In genomic region chr11:1390603-1391164, GRCh38 we compare ENCODE assay signal across 9 cellular contexts. TPM values are rescaled to one million over a fixed set of nuclear protein-coding genes. Genes with fewer than 3 reads are reported as not detected.
A peak's percentile ranks its signal among the peaks of the same experiment; 100 is the strongest.
DNase-seq lines count a peak whose midpoint lies in the region; ATAC-seq, FAIRE-seq and TF ChIP-seq lines count a peak whose summit lies in the region.
"Had no signal": no experiment of that assay in that cellular context is flagged by ENCODE, and none has a peak within 500 bp of the region (broad histone marks: within the 10 kb centered on the region; RNA-seq: fewer than 3 reads in every experiment).

No MANE protein-coding gene starts in this region.

- no peaks in the 10 kb centered on the region for H3K9me3 Mint-ChIP-seq in activated CD4-positive, alpha-beta T cell treated with anti-CD3 and anti-CD28 coated beads, Interleukin-2, amount 10 ng/mL, durations not matched to agents 24 days and 14 days
- no peaks in the 10 kb centered on the region for H3K9me3 Mint-ChIP-seq in astrocyte (ENCODE audit: unreplicated experiment)

- FAIRE-seq in astrocyte (lab: Jason Lieb, UNC), result no peak

- no peak overlapping the region for H3K27ac Mint-ChIP-seq in activated CD4-positive, alpha-beta T cell treated with anti-CD3 and anti-CD28 coated beads, Interleukin-2, amount 10 ng/mL, durations not matched to agents 24 days and 14 days
- no peak overlapping the region for H3K27ac Mint-ChIP-seq in astrocyte (ENCODE audit: unreplicated experiment)

- no peaks in the 10 kb centered on the region for H3K36me3 Mint-ChIP-seq in activated CD4-positive, alpha-beta T cell treated with anti-CD3 and anti-CD28 coated beads, Interleukin-2, amount 10 ng/mL, durations not matched to agents 24 days and 14 days (ENCODE audit: low read depth)
- peaks cover 3% of the 10 kb centered on the region for H3K36me3 Mint-ChIP-seq in astrocyte (ENCODE audit: low read depth, unreplicated experiment)

- H3K9ac ChIP-seq in astrocyte (ENCODE audit: low read length), result no peak overlapping the region

- TF ChIP-seq EP300 in stomach (IDR thresholded peaks at IDR 0.05), result no peak

- H3K9me3 ChIP-seq in astrocyte (ENCODE audit: insufficient read depth, low read depth, low read length) (no peaks in the 10 kb centered on the region), stomach (no peaks in the 10 kb centered on the region)

- peak; percentile 60 for DNase-seq in activated CD4-positive, alpha-beta T cell treated with anti-CD3 and anti-CD28 coated beads, Interleukin-2, amount 10 ng/mL, durations not matched to agents 24 days and 14 days
- DNase-seq in activated CD4-positive, alpha-beta T cell treated with anti-CD3 and anti-CD28 coated beads for 1 hour, result no peak
- no peak for DNase-seq in astrocyte (ENCODE audit: low read depth)
- peak; percentile 83 for DNase-seq in iPS-NIHi11 (ENCODE audit: low spot score)
- DNase-seq in stomach, result no peak
- no peak for DNase-seq in SHP77 treated with DMSO at 0.1 percent for 48 hours (lab: John Stamatoyannopoulos, UW)
- no peak for DNase-seq in NCI-H2196 (lab: John Stamatoyannopoulos, UW; ENCODE audit: unreplicated experiment)
- DNase-seq in omental fat pad (ENCODE audit: low spot score), result no peak
- DNase-seq: activated CD4-positive, alpha-beta T cell treated with anti-CD3 and anti-CD28 coated beads for 4 hours had no signal

- TF ChIP-seq POLR2A in stomach (IDR thresholded peaks at IDR 0.05), result no peak

- peaks cover 39% of the 10 kb centered on the region for H3K27me3 Mint-ChIP-seq in activated CD4-positive, alpha-beta T cell treated with anti-CD3 and anti-CD28 coated beads, Interleukin-2, amount 10 ng/mL, durations not matched to agents 24 days and 14 days
- H3K27me3 Mint-ChIP-seq in astrocyte (ENCODE audit: low read depth, unreplicated experiment), result peaks cover 9% of the 10 kb centered on the region

- H3K4me1 ChIP-seq in astrocyte (ENCODE audit: insufficient read depth, low read length) (peaks cover 4% of the 10 kb centered on the region), stomach (peaks cover 14 to 24% (median 18%) of the 10 kb centered on the region in 4 donors)

- H3K79me2 ChIP-seq in astrocyte (ENCODE audit: insufficient read depth, low read length), result no peaks in the 10 kb centered on the region

- no peak overlapping the region for H2AFZ ChIP-seq in astrocyte (ENCODE audit: low read depth, low read length)

- H3K36me3 ChIP-seq in astrocyte (ENCODE audit: insufficient read depth, low read length) (no peaks in the 10 kb centered on the region), stomach (no peaks in the 10 kb centered on the region)

- TF ChIP-seq CTCF in astrocyte (IDR thresholded peaks at IDR 0.05; ENCODE audit: insufficient read depth, low read depth, low read length), result no peak
- TF ChIP-seq CTCF in stomach (IDR thresholded peaks at IDR 0.05), result no peak
- no peak for TF ChIP-seq CTCF in omental fat pad (IDR thresholded peaks at IDR 0.05)

- H3K4me3 Mint-ChIP-seq in activated CD4-positive, alpha-beta T cell treated with anti-CD3 and anti-CD28 coated beads, Interleukin-2, amount 10 ng/mL, durations not matched to agents 24 days and 14 days, result peak overlapping the region; percentile 49
- H3K4me3 Mint-ChIP-seq in astrocyte (ENCODE audit: unreplicated experiment), result peak overlapping the region; percentile 79

- H3K27ac ChIP-seq in astrocyte (ENCODE audit: low read depth, low read length) (no peak overlapping the region), stomach (peak overlapping the region in 1 of 5 donors; percentile 8)

- 0 to 3% (median 2%) methylated on average over 3 to 66 of the region's 66 CpGs for WGBS in stomach, 5 donors

- no peaks in the 10 kb centered on the region for H4K20me1 ChIP-seq in astrocyte (ENCODE audit: insufficient read depth, low read length)

- intact Hi-C loops in activated CD4-positive, alpha-beta T cell treated with anti-CD3 and anti-CD28 coated beads, Interleukin-2, amount 10 ng/mL, durations not matched to agents 24 days and 14 days (cut with micrococcal nuclease), result no loop called here
- intact Hi-C loops in stomach (cut with DNase I; ENCODE audit: low total_unique reads), result no loop called here

- no peak for ATAC-seq in omental fat pad (ENCODE audit: low FRiP score)

- peaks cover 2% of the 10 kb centered on the region for H3K4me1 Mint-ChIP-seq in activated CD4-positive, alpha-beta T cell treated with anti-CD3 and anti-CD28 coated beads, Interleukin-2, amount 10 ng/mL, durations not matched to agents 24 days and 14 days
- no peaks in the 10 kb centered on the region for H3K4me1 Mint-ChIP-seq in astrocyte (ENCODE audit: low read depth, unreplicated experiment)

- peaks cover 15% of the 10 kb centered on the region for H3K27me3 ChIP-seq in astrocyte (ENCODE audit: insufficient read depth, low read length)
- H3K27me3 ChIP-seq in stomach, result peaks cover 13 to 67% (median 42%) of the 10 kb centered on the region in 3 donors

- H3K4me3 ChIP-seq in astrocyte (ENCODE audit: insufficient read depth, low read depth, low read length) (no peak overlapping the region), stomach (peak overlapping the region; percentile 18 to 39 (median 20))

- H3K4me2 ChIP-seq in astrocyte (ENCODE audit: low read length), result no peak overlapping the region

RNA-seq across cellular contexts. Expression of gene BRSK2, which starts 0.9 kb away (rescaled TPM):
- 0.84 and 0.97 TPM in 2 replicates for total RNA-seq in activated CD4-positive, alpha-beta T cell treated with anti-CD3 and anti-CD28 coated beads, Interleukin-2, amount 10 ng/mL, durations not matched to agents 24 days and 14 days
- 3.9 and 7.1 TPM in 2 replicates for total RNA-seq in astrocyte
- 1 to 10 TPM in 2 of 5 donors, not detected in 3; 1.8 TPM for total RNA-seq in stomach
- 1 to 10 TPM; 1.8 to 6.9 (median 3.2) TPM for polyA plus RNA-seq in stomach
- 1 to 10 TPM in 1 of 4 donors, under 1 TPM in 2, not detected in 1; 0.72 to 1.6 (median 0.82) TPM for total RNA-seq in omental fat pad

Comparison
In these comparisons a context has a peak if more than half of its experiments do, and no peak if none do; other contexts are left out.
1. DNase-seq: peak in activated CD4-positive, alpha-beta T cell treated with anti-CD3 and anti-CD28 coated beads, Interleukin-2, amount 10 ng/mL, durations not matched to agents 24 days and 14 days (single experiment) and iPS-NIHi11 (single experiment); none in activated CD4-positive, alpha-beta T cell treated with anti-CD3 and anti-CD28 coated beads for 1 hour (single experiment), astrocyte (single experiment), stomach (single experiment), SHP77 treated with DMSO at 0.1 percent for 48 hours (single experiment), NCI-H2196 (single experiment) and omental fat pad (single experiment).